23 cellular contexts compared by ENCODE assay signal in the genomic region with DNA sequence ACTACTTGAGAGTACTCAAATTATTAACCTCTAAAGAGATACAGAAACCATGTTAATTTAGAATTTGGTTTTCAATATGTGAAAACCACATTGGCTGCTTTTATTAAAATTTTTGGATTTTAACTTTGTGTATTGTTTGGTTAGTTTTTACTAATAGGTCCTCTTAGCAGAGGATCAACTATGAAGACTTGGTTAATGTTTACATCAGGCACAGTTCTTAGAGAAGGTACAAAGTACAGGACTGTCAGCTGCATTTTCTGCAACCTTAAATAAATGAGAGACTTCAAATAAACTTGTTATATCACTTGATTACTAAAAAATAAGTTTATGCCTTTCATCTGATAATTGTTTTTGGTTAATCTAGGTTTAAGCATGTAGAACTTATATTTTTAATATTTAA.
DNase-seq lines count a peak whose midpoint lies in the region; ATAC-seq, FAIRE-seq and TF ChIP-seq lines count a peak whose summit lies in the region.
"Had no signal": no experiment of that assay in that cellular context is flagged by ENCODE, and none has a peak within 500 bp of the region (broad histone marks: within the 10 kb centered on the region; RNA-seq: fewer than 3 reads in every experiment).

No MANE protein-coding gene starts in this region.

- no peak for DNase-seq in RCC 7860 (ENCODE audit: low spot score)
- no peak for DNase-seq in left lobe of liver (ENCODE audit: low spot score)
- DNase-seq in renal cortical epithelial cell (ENCODE audit: low read depth): peak; percentile 58
- no peak for DNase-seq in DMS79 (lab: John Stamatoyannopoulos, UW)
- no peak for DNase-seq in coronary artery (ENCODE audit: low spot score)
- no peak for DNase-seq in erythroblast (lab: John Stamatoyannopoulos, UW)
- DNase-seq: BE2C; CD4-positive, CD25-positive, alpha-beta regulatory T cell; DND-41; GM23248; HCEC 1CT; MV-4-11; NCI-H1105 treated with DMSO at 0.1 percent for 48 hours; NCI-H2029 treated with DMSO at 0.1 percent for 48 hours; NCI-H226; NCI-H524 treated with DMSO at 0.1 percent for 48 hours; NCI-H82; OCI-M1 had no signal

- no peak for TF ChIP-seq CTCF in coronary artery (IDR thresholded peaks at IDR 0.05)

- no peak overlapping the region for H3K27ac ChIP-seq in coronary artery
- H3K27ac ChIP-seq: GM23248, KMS-11, SJSA1 had no signal

- ATAC-seq in left lobe of liver: peak; percentile 95
- ATAC-seq: Right ventricle myocardium inferior had no signal

- no peak for TF ChIP-seq POLR2A in erythroblast (IDR thresholded peaks at IDR 0.05; ENCODE audit: low read length)

- FAIRE-seq in G401.6 (lab: Jason Lieb, UNC) (peak; percentile 62), RCC 7860 (lab: Jason Lieb, UNC) (peak; percentile 14)
- FAIRE-seq: GM12891 had no signal

- no peak overlapping the region for H3K4me3 ChIP-seq in coronary artery
- H3K4me3 ChIP-seq: GM23248, SJSA1 had no signal
